ENCODE assay signal across 10 cellular contexts in genomic region chr6:131954775-131955107, GRCh38. TPM values are rescaled to one million over a fixed set of nuclear protein-coding genes. Genes with fewer than 3 reads are reported as not detected.
DNase-seq lines count a peak whose midpoint lies in the region; ATAC-seq and TF ChIP-seq lines count a peak whose summit lies in the region.
"Had no signal": no experiment of that assay in that cellular context is flagged by ENCODE, and none has a peak within 500 bp of the region (broad histone marks: within the 10 kb centered on the region; RNA-seq: fewer than 3 reads in every experiment).

No MANE protein-coding gene starts in this region.

- no peak overlapping the region for H3K27ac Mint-ChIP-seq in activated T-helper 1 cell treated with anti-CD3 and anti-CD28 coated beads, Interleukin-12 subunit alpha, Interleukin-12 subunit beta, Interleukin-2, Interleukin-4 antibody, amounts not matched to agents 30 ng/mL and 10 ng/mL and 1 ng/mL, durations not matched to agents 14 hours and 24 hours and 36 hours
- H3K27ac Mint-ChIP-seq: activated naive CD4-positive, alpha-beta T cell treated with anti-CD3 and anti-CD28 coated beads for 36 hours had no signal

- ATAC-seq in heart left ventricle (no peak), Right ventricle myocardium superior (ENCODE audit: poor library complexity) (no peak)

- H3K4me1 ChIP-seq in heart left ventricle: peaks cover 0 to 35% (median 10%) of the 10 kb centered on the region in 12 donors
- peaks cover 32% of the 10 kb centered on the region for H3K4me1 ChIP-seq in mesodermal cell (ENCODE audit: control insufficient read depth, insufficient read depth, low read length, poor library complexity, severe bottlenecking)
- peaks cover 17% of the 10 kb centered on the region for H3K4me1 ChIP-seq in vagina

- H3K9me3 Mint-ChIP-seq in activated T-helper 1 cell treated with anti-CD3 and anti-CD28 coated beads, Interleukin-12 subunit alpha, Interleukin-12 subunit beta, Interleukin-2, Interleukin-4 antibody, amounts not matched to agents 30 ng/mL and 10 ng/mL and 1 ng/mL, durations not matched to agents 14 hours and 24 hours and 36 hours: no peaks in the 10 kb centered on the region
- H3K9me3 Mint-ChIP-seq: activated naive CD4-positive, alpha-beta T cell treated with anti-CD3 and anti-CD28 coated beads for 36 hours had no signal

- WGBS in heart left ventricle, 4 donors: 18 to 35% (median 26%) methylated on average over 7 of the region's 7 CpGs
- 52 to 60% methylated on average over 3 to 4 of the region's 7 CpGs for WGBS in mesodermal cell (ENCODE audit: insufficient coverage in 2 of 2), 2 experiments

- H3K4me3 ChIP-seq in heart left ventricle: peak overlapping the region in 8 of 12 donors; percentile 1 to 41 (median 25)
- H3K4me3 ChIP-seq in coronary artery: peak overlapping the region; percentile 26
- H3K4me3 ChIP-seq in mesodermal cell (ENCODE audit: extremely low read depth, insufficient read depth, low read length, poor library complexity, severe bottlenecking): no peak overlapping the region
- H3K4me3 ChIP-seq in vagina: no peak overlapping the region

- DNase-seq in heart left ventricle: peak in 4 of 5 donors; percentile 34 to 43 (median 40)
- no peak for DNase-seq in Right ventricle myocardium superior
- DNase-seq in coronary artery (ENCODE audit: low spot score): peak; percentile 85
- no peak for DNase-seq in vagina (ENCODE audit: extremely low spot score in 2 of 2)
- DNase-seq in DMS53 treated with DMSO at 0.1 percent for 48 hours (lab: John Stamatoyannopoulos, UW; ENCODE audit: unreplicated experiment): no peak
- no peak for DNase-seq in activated CD8-positive, alpha-beta memory T cell treated with anti-CD3 and anti-CD28 coated beads, Interleukin-2, amount 50 U/mL, for 48 hours
- DNase-seq in activated T-helper 1 cell treated with anti-CD3 and anti-CD28 coated beads, Interleukin-12 subunit alpha, Interleukin-12 subunit beta, Interleukin-2, Interleukin-4 antibody, amounts not matched to agents 30 ng/mL and 10 ng/mL and 1 ng/mL, durations not matched to agents 14 hours and 24 hours and 36 hours (ENCODE audit: low spot score): no peak
- DNase-seq: activated naive CD4-positive, alpha-beta T cell treated with anti-CD3 and anti-CD28 coated beads for 36 hours; NCI-H2081 treated with DMSO at 0.1 percent for 48 hours had no signal

- no peaks in the 10 kb centered on the region for H3K9me3 ChIP-seq in heart left ventricle
- H3K9me3 ChIP-seq in mesodermal cell (ENCODE audit: control insufficient read depth, low read length): no peaks in the 10 kb centered on the region
- no peaks in the 10 kb centered on the region for H3K9me3 ChIP-seq in vagina

- no peaks in the 10 kb centered on the region for H3K36me3 Mint-ChIP-seq in activated T-helper 1 cell treated with anti-CD3 and anti-CD28 coated beads, Interleukin-12 subunit alpha, Interleukin-12 subunit beta, Interleukin-2, Interleukin-4 antibody, amounts not matched to agents 30 ng/mL and 10 ng/mL and 1 ng/mL, durations not matched to agents 14 hours and 24 hours and 36 hours (ENCODE audit: low read depth)

- no peaks in the 10 kb centered on the region for H3K36me3 ChIP-seq in heart left ventricle
- peaks cover 6% of the 10 kb centered on the region for H3K36me3 ChIP-seq in mesodermal cell (ENCODE audit: control insufficient read depth, insufficient read depth, low read length)
- no peaks in the 10 kb centered on the region for H3K36me3 ChIP-seq in vagina

- peaks cover 0 to 16% (median 0%) of the 10 kb centered on the region in 9 donors for H3K27me3 ChIP-seq in heart left ventricle
- no peaks in the 10 kb centered on the region for H3K27me3 ChIP-seq in vagina

- intact Hi-C loops in heart left ventricle (cut with DNase I) (loop anchor here in 6 of 10 donors (5.0 to 10.0 kb wide), 5 partner anchors 120 to 260 kb away; no protein-coding TSS in a partner anchor), Right ventricle myocardium superior (cut with DNase I) (no loop called here), vagina (cut with DNase I) (loop anchor here (10.0 kb wide), 1 partner anchor 860 kb away; the partner anchor contains the start of gene RPS12)
- intact Hi-C loops in activated T-helper 1 cell treated with anti-CD3 and anti-CD28 coated beads, Interleukin-12 subunit alpha, Interleukin-12 subunit beta, Interleukin-2, Interleukin-4 antibody, amounts not matched to agents 30 ng/mL and 10 ng/mL and 1 ng/mL, durations not matched to agents 14 hours and 24 hours and 36 hours (cut with micrococcal nuclease): no loop called here

- H3K4me3 Mint-ChIP-seq in activated T-helper 1 cell treated with anti-CD3 and anti-CD28 coated beads, Interleukin-12 subunit alpha, Interleukin-12 subunit beta, Interleukin-2, Interleukin-4 antibody, amounts not matched to agents 30 ng/mL and 10 ng/mL and 1 ng/mL, durations not matched to agents 14 hours and 24 hours and 36 hours: no peak overlapping the region
- H3K4me3 Mint-ChIP-seq: activated naive CD4-positive, alpha-beta T cell treated with anti-CD3 and anti-CD28 coated beads for 36 hours had no signal

- peaks cover 39% of the 10 kb centered on the region for H3K27me3 Mint-ChIP-seq in activated T-helper 1 cell treated with anti-CD3 and anti-CD28 coated beads, Interleukin-12 subunit alpha, Interleukin-12 subunit beta, Interleukin-2, Interleukin-4 antibody, amounts not matched to agents 30 ng/mL and 10 ng/mL and 1 ng/mL, durations not matched to agents 14 hours and 24 hours and 36 hours (ENCODE audit: insufficient read depth)

- TF ChIP-seq POLR2A in heart left ventricle (IDR thresholded peaks at IDR 0.05) (no peak), vagina (IDR thresholded peaks at IDR 0.05) (no peak)

- peaks cover 10% of the 10 kb centered on the region for H3K4me1 Mint-ChIP-seq in activated T-helper 1 cell treated with anti-CD3 and anti-CD28 coated beads, Interleukin-12 subunit alpha, Interleukin-12 subunit beta, Interleukin-2, Interleukin-4 antibody, amounts not matched to agents 30 ng/mL and 10 ng/mL and 1 ng/mL, durations not matched to agents 14 hours and 24 hours and 36 hours (ENCODE audit: low read depth)

- TF ChIP-seq CTCF in heart left ventricle (IDR thresholded peaks at IDR 0.05) (no peak), coronary artery (IDR thresholded peaks at IDR 0.05) (no peak), vagina (IDR thresholded peaks at IDR 0.05) (no peak)

- peak overlapping the region in 8 of 12 donors; percentile 9 to 48 (median 20) for H3K27ac ChIP-seq in heart left ventricle
- H3K27ac ChIP-seq in coronary artery: peak overlapping the region; percentile 25 to 76
- H3K27ac ChIP-seq in mesodermal cell (ENCODE audit: low read depth, low read length, severe bottlenecking): peak overlapping the region; percentile 94
- H3K27ac ChIP-seq in vagina: peak overlapping the region; percentile 16

RNA-seq across cellular contexts. Expression of gene CCN2, which starts 3.6 kb away (rescaled TPM):
- total RNA-seq in heart left ventricle (10 to 100 TPM in 8 of 9 donors, 1 to 10 TPM in 1; 8.4 to 90.7 (median 39.0) TPM), Right ventricle myocardium superior (13.9 TPM), vagina (118 TPM)
- 10 to 100 TPM in 1 of 2 donors, 1 to 10 TPM in 1; 7.8 to 65.6 TPM for polyA plus RNA-seq in heart left ventricle
- polyA plus RNA-seq in mesodermal cell (2013, experiment 1 of 2): 241 TPM
- 195 TPM for polyA plus RNA-seq in mesodermal cell (2013, experiment 2 of 2)
- total RNA-seq in activated T-helper 1 cell treated with anti-CD3 and anti-CD28 coated beads, Interleukin-12 subunit alpha, Interleukin-12 subunit beta, Interleukin-2, Interleukin-4 antibody, amounts not matched to agents 30 ng/mL and 10 ng/mL and 1 ng/mL, durations not matched to agents 14 hours and 24 hours and 36 hours: not detected in 2 replicates
- total RNA-seq: activated naive CD4-positive, alpha-beta T cell treated with anti-CD3 and anti-CD28 coated beads for 36 hours had no signal

Comparison
In these comparisons a context has a peak if more than half of its experiments do, and no peak if none do; other contexts are left out.
1. DNase-seq: peak in heart left ventricle (4 of 5) and coronary artery (single experiment); none in Right ventricle myocardium superior (single experiment), vagina (0 of 2), DMS53 treated with DMSO at 0.1 percent for 48 hours (single experiment), activated CD8-positive, alpha-beta memory T cell treated with anti-CD3 and anti-CD28 coated beads, Interleukin-2, amount 50 U/mL, for 48 hours (single experiment) and activated T-helper 1 cell treated with anti-CD3 and anti-CD28 coated beads, Interleukin-12 subunit alpha, Interleukin-12 subunit beta, Interleukin-2, Interleukin-4 antibody, amounts not matched to agents 30 ng/mL and 10 ng/mL and 1 ng/mL, durations not matched to agents 14 hours and 24 hours and 36 hours (single experiment).
2. intact Hi-C loops: an anchor here in heart left ventricle (5.0 to 10.0 kb wide) and vagina (10.0 kb wide); none called in Right ventricle myocardium superior and activated T-helper 1 cell treated with anti-CD3 and anti-CD28 coated beads, Interleukin-12 subunit alpha, Interleukin-12 subunit beta, Interleukin-2, Interleukin-4 antibody, amounts not matched to agents 30 ng/mL and 10 ng/mL and 1 ng/mL, durations not matched to agents 14 hours and 24 hours and 36 hours.
3. H3K27ac ChIP-seq: peak in every context shown above with its lines; median percentile 94 in mesodermal cell; 50 in coronary artery; 20 in heart left ventricle; 16 in vagina.
4. H3K4me3 ChIP-seq: peak in heart left ventricle (8 of 12) and coronary artery (single experiment); none in mesodermal cell (single experiment) and vagina (0 of 2).